Comparison of ENCODE assay signal across 8 cellular contexts in the genomic region with DNA sequence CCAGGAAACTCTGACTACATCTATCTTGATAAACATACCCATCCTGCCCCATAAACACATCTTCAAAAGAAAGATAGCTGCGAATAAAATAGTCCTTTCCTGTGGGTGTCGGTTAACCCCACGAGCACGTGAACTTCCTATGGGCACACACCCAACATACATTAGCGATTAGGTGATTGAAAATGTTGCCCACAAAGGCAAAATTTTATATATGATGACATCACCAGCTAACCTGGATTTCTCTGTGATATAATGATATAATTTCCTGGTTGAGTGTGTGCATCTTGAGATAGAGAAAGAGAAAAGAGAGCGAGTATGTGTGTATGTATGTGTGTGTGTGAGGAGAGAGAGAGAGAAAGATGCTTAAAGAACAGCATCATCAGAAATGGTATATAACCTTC.
A peak's percentile ranks its signal among the peaks of the same experiment; 100 is the strongest.
DNase-seq lines count a peak whose midpoint lies in the region; ATAC-seq and TF ChIP-seq lines count a peak whose summit lies in the region.

No MANE protein-coding gene starts in this region.

- peak; percentile 43 to 82 (median 76) for DNase-seq in CD8-positive, alpha-beta memory T cell
- DNase-seq in NCI-H2081 treated with DMSO at 0.1 percent for 48 hours (lab: John Stamatoyannopoulos, UW) = peak; percentile 77
- peak; percentile 69 for DNase-seq in activated CD4-positive, alpha-beta memory T cell treated with anti-CD3 and anti-CD28 coated beads for 36 hours
- DNase-seq in fibroblast of mammary gland (ENCODE audit: low read depth) = peak; percentile 24
- DNase-seq in stimulated activated CD4-positive, alpha-beta T cell treated with anti-CD3 and anti-CD28 coated beads, TNF-alpha, amount 100 ng/mL, for 24 hours (ENCODE audit: low read depth in 3 of 3) = peak in 2 of 3 experiments; percentile 16
- DNase-seq in nephron progenitor cell = no peak

- no peaks in the 10 kb centered on the region for H3K27me3 ChIP-seq in CD8-positive, alpha-beta memory T cell (ENCODE audit: insufficient read depth, low read length, poor library complexity, severe bottlenecking)

- H3K9me3 Mint-ChIP-seq in CD8-positive, alpha-beta memory T cell = no peaks in the 10 kb centered on the region
- no peaks in the 10 kb centered on the region for H3K9me3 Mint-ChIP-seq in activated CD4-positive, alpha-beta memory T cell treated with anti-CD3 and anti-CD28 coated beads for 36 hours
- H3K9me3 Mint-ChIP-seq in nephron progenitor cell = no peaks in the 10 kb centered on the region

- no peak overlapping the region for H3K4me3 Mint-ChIP-seq in CD8-positive, alpha-beta memory T cell
- H3K4me3 Mint-ChIP-seq in activated CD4-positive, alpha-beta memory T cell treated with anti-CD3 and anti-CD28 coated beads for 36 hours = no peak overlapping the region
- no peak overlapping the region for H3K4me3 Mint-ChIP-seq in nephron progenitor cell

- no peak overlapping the region for H3K27ac Mint-ChIP-seq in CD8-positive, alpha-beta memory T cell
- H3K27ac Mint-ChIP-seq in activated CD4-positive, alpha-beta memory T cell treated with anti-CD3 and anti-CD28 coated beads for 36 hours = no peak overlapping the region
- no peak overlapping the region for H3K27ac Mint-ChIP-seq in nephron progenitor cell

- H3K4me1 Mint-ChIP-seq in CD8-positive, alpha-beta memory T cell = peaks cover 23 to 34% (median 33%) of the 10 kb centered on the region in 3 donors
- H3K4me1 Mint-ChIP-seq in activated CD4-positive, alpha-beta memory T cell treated with anti-CD3 and anti-CD28 coated beads for 36 hours (ENCODE audit: low read depth) = peaks cover 33% of the 10 kb centered on the region
- peaks cover 30% of the 10 kb centered on the region for H3K4me1 Mint-ChIP-seq in nephron progenitor cell

- peak overlapping the region; percentile 65 for H3K4me3 ChIP-seq in CD8-positive, alpha-beta memory T cell (ENCODE audit: low read length)
- H3K4me3 ChIP-seq in fibroblast of mammary gland (ENCODE audit: control insufficient read depth, low read depth, low read length) = peak overlapping the region; percentile 83

- intact Hi-C loops in activated CD4-positive, alpha-beta memory T cell treated with anti-CD3 and anti-CD28 coated beads for 36 hours (cut with micrococcal nuclease) = loop anchor here (1.0 to 10.0 kb wide), 10 partner anchors 13 to 1158 kb away; partner anchors contain the start of gene DENND1B

- POLR2A ChIA-PET in CD8-positive, alpha-beta memory T cell (lab: Charles Lee) = interaction anchor here (0.8 to 1.1 kb wide), 2 partner anchors 9 to 18 kb away, joined by 3 read pairs; no protein-coding TSS in a partner anchor
- POLR2A ChIA-PET in activated CD4-positive, alpha-beta memory T cell treated with anti-CD3 and anti-CD28 coated beads for 36 hours (lab: Charles Lee) = interaction anchor here (1.0 kb wide), 1 partner anchor 9 kb away, joined by 3 read pairs; no protein-coding TSS in a partner anchor

- H3K9me3 ChIP-seq in CD8-positive, alpha-beta memory T cell (ENCODE audit: low read length) = no peaks in the 10 kb centered on the region

- CTCF ChIA-PET in CD8-positive, alpha-beta memory T cell (lab: Charles Lee) = no interaction called here
- CTCF ChIA-PET in activated CD4-positive, alpha-beta memory T cell treated with anti-CD3 and anti-CD28 coated beads for 36 hours (lab: Charles Lee) = no interaction called here

- ATAC-seq in GM21423 (IDR thresholded peaks at IDR 0.05; ENCODE audit: unreplicated experiment) (peak; percentile 6), GM21526 (IDR thresholded peaks at IDR 0.05; ENCODE audit: low FRiP score, unreplicated experiment) (no peak)

- peaks cover 0 to 2% of the 10 kb centered on the region in 2 donors for H3K27me3 Mint-ChIP-seq in CD8-positive, alpha-beta memory T cell
- H3K27me3 Mint-ChIP-seq in activated CD4-positive, alpha-beta memory T cell treated with anti-CD3 and anti-CD28 coated beads for 36 hours = no peaks in the 10 kb centered on the region
- H3K27me3 Mint-ChIP-seq in nephron progenitor cell (ENCODE audit: low read depth, poor library complexity) = peaks cover 1% of the 10 kb centered on the region

- peaks cover 38% of the 10 kb centered on the region for H3K4me1 ChIP-seq in CD8-positive, alpha-beta memory T cell (ENCODE audit: insufficient read depth, low read length)

- no peaks in the 10 kb centered on the region for H3K36me3 Mint-ChIP-seq in CD8-positive, alpha-beta memory T cell
- no peaks in the 10 kb centered on the region for H3K36me3 Mint-ChIP-seq in activated CD4-positive, alpha-beta memory T cell treated with anti-CD3 and anti-CD28 coated beads for 36 hours
- no peaks in the 10 kb centered on the region for H3K36me3 Mint-ChIP-seq in nephron progenitor cell (ENCODE audit: low read depth)

- H3K27ac ChIP-seq in CD8-positive, alpha-beta memory T cell (ENCODE audit: low read depth, low read length) = no peak overlapping the region

- H3K36me3 ChIP-seq in CD8-positive, alpha-beta memory T cell (ENCODE audit: insufficient read depth, low read length) = no peaks in the 10 kb centered on the region

- TF ChIP-seq CTCF in fibroblast of mammary gland (conservative IDR thresholded peaks at IDR 0.05; ENCODE audit: control insufficient read depth, insufficient read depth, low read depth, low read length) = no peak
- TF ChIP-seq CTCF in nephron progenitor cell (IDR thresholded peaks at IDR 0.05) = no peak
